In the genomic region with DNA sequence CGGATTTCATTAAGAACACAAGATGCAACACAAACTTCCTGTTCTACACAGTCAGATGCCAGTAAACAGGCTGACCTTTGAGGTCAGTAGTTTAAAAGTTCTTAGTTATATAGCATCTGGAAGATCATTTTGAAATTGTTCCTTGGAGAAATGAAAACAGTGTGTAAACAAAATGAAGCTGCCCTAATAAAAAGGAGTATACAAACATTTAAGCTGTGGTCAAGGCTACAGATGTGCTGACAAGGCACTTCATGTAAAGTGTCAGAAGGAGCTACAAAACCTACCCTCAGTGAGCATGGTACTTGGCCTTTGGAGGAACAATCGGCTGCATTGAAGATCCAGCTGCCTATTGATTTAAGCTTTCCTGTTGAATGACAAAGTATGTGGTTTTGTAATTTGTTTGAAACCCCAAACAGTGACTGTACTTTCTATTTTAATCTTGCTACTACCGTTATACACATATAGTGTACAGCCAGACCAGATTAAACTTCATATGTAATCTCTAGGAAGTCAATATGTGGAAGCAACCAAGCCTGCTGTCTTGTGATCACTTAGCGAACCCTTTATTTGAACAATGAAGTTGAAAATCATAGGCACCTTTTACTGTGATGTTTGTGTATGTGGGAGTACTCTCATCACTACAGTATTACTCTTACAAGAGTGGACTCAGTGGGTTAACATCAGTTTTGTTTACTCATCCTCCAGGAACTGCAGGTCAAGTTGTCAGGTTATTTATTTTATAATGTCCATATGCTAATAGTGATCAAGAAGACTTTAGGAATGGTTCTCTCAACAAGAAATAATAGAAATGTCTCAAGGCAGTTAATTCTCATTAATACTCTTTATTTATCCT, we compare ENCODE assay signal across 11 cellular contexts. TPM values are rescaled to one million over a fixed set of nuclear protein-coding genes. Genes with fewer than 3 reads are reported as not detected.
A peak's percentile ranks its signal among the peaks of the same experiment; 100 is the strongest.
DNase-seq lines count a peak whose midpoint lies in the region; ATAC-seq and TF ChIP-seq lines count a peak whose summit lies in the region.
"Had no signal": no experiment of that assay in that cellular context is flagged by ENCODE, and none has a peak within 500 bp of the region (broad histone marks: within the 10 kb centered on the region; RNA-seq: fewer than 3 reads in every experiment).

No MANE protein-coding gene starts in this region.

- H3K27ac Mint-ChIP-seq in T-helper 1 cell treated with Interleukin-12 subunit alpha and Interleukin-12 subunit beta and Interleukin-4 antibody, amounts not matched to agents 30 μg/mL and 1 μg/mL, for 36 hours, result peak overlapping the region; percentile 63

- in situ Hi-C loops in GM23248 (cut with MboI), result no loop called here

- ATAC-seq in HG03521 (IDR thresholded peaks at IDR 0.05; ENCODE audit: unreplicated experiment), result no peak

- H3K9ac ChIP-seq in BLaER1 (no peak overlapping the region), GM23248 (no peak overlapping the region)

- TF ChIP-seq CTCF in hepatocyte (IDR thresholded peaks at IDR 0.05; ENCODE audit: poor library complexity), result no peak

- H3K9me2 ChIP-seq in GM23248 (ENCODE audit: insufficient read depth), result no peaks in the 10 kb centered on the region
- no peaks in the 10 kb centered on the region for H3K9me2 ChIP-seq in hepatocyte (replicated peaks; ENCODE audit: insufficient read depth)

- 56 to 57% methylated on average over 4 of the region's 4 CpGs for WGBS in GM23248 (ENCODE audit: low coverage in 1 of 2, low lambda C conversion rate in 2 of 2, missing lambda C conversion rate in 2 of 2), 2 experiments
- WGBS in hepatocyte (ENCODE audit: low lambda C conversion rate, missing lambda C conversion rate), result 69% methylated on average over 4 of the region's 4 CpGs

- H3K9me3 ChIP-seq in BLaER1, result peaks cover 28% of the 10 kb centered on the region
- no peaks in the 10 kb centered on the region for H3K9me3 ChIP-seq in GM23248 (ENCODE audit: low read depth)
- H3K9me3 ChIP-seq in hepatocyte (ENCODE audit: low read depth), result no peaks in the 10 kb centered on the region
- H3K9me3 ChIP-seq: testis had no signal

- no peaks in the 10 kb centered on the region for H3K27me3 ChIP-seq in BLaER1
- no peaks in the 10 kb centered on the region for H3K27me3 ChIP-seq in GM23248 (replicated peaks; ENCODE audit: insufficient read depth)
- no peaks in the 10 kb centered on the region for H3K27me3 ChIP-seq in hepatocyte
- H3K27me3 ChIP-seq: testis had no signal

- no peaks in the 10 kb centered on the region for H3K27me3 Mint-ChIP-seq in T-helper 1 cell treated with Interleukin-12 subunit alpha and Interleukin-12 subunit beta and Interleukin-4 antibody, amounts not matched to agents 30 μg/mL and 1 μg/mL, for 36 hours (ENCODE audit: low read depth)

- H3F3A ChIP-seq in GM23248 (ENCODE audit: insufficient read depth), result peaks cover 24% of the 10 kb centered on the region; the same call in 1 of the 2 replicates

- DNase-seq in GM23248 (peak; percentile 43), hepatocyte (ENCODE audit: low spot score) (no peak), AML-193 (lab: John Stamatoyannopoulos, UW) (no peak), kidney glomerular epithelial cell (lab: John Stamatoyannopoulos, UW) (no peak), SK-N-DZ (ENCODE audit: low spot score) (no peak)
- DNase-seq: GF-D8, KBM-7, testis had no signal

- H4K20me1 ChIP-seq in BLaER1 (peaks cover 39% of the 10 kb centered on the region), GM23248 (ENCODE audit: insufficient read depth) (no peaks in the 10 kb centered on the region), hepatocyte (ENCODE audit: insufficient read depth, poor library complexity, severe bottlenecking) (no peaks in the 10 kb centered on the region)

- H3K36me3 ChIP-seq in BLaER1, result peaks cover 55% of the 10 kb centered on the region
- H3K36me3 ChIP-seq in GM23248 (ENCODE audit: low read depth), result no peaks in the 10 kb centered on the region
- H3K36me3 ChIP-seq in hepatocyte (replicated peaks; ENCODE audit: insufficient read depth, low read depth), result no peaks in the 10 kb centered on the region

- peaks cover 73% of the 10 kb centered on the region for H3K4me1 Mint-ChIP-seq in T-helper 1 cell treated with Interleukin-12 subunit alpha and Interleukin-12 subunit beta and Interleukin-4 antibody, amounts not matched to agents 30 μg/mL and 1 μg/mL, for 36 hours (ENCODE audit: low read depth)

- H2AFZ ChIP-seq in GM23248, result no peak overlapping the region
- no peak overlapping the region for H2AFZ ChIP-seq in hepatocyte

- H3K4me3 ChIP-seq in BLaER1, result no peak overlapping the region
- H3K4me3 ChIP-seq in GM23248, result 0 out of 2 replicates have a peak overlapping the region, but pooled peaks have one; percentile 5
- no peak overlapping the region for H3K4me3 ChIP-seq in hepatocyte
- H3K4me3 ChIP-seq: testis had no signal

- H3K36me3 Mint-ChIP-seq in T-helper 1 cell treated with Interleukin-12 subunit alpha and Interleukin-12 subunit beta and Interleukin-4 antibody, amounts not matched to agents 30 μg/mL and 1 μg/mL, for 36 hours (ENCODE audit: low read depth), result peaks cover 72% of the 10 kb centered on the region

- no peaks in the 10 kb centered on the region for H3K79me2 ChIP-seq in GM23248 (ENCODE audit: insufficient read depth)
- H3K79me2 ChIP-seq in hepatocyte, result no peaks in the 10 kb centered on the region

- H3K4me1 ChIP-seq in BLaER1 (peaks cover 54% of the 10 kb centered on the region), GM23248 (ENCODE audit: insufficient read depth) (peaks cover 30% of the 10 kb centered on the region), hepatocyte (ENCODE audit: insufficient read depth) (peaks cover 9% of the 10 kb centered on the region)

- peak overlapping the region; percentile 53 for H3K4me3 Mint-ChIP-seq in T-helper 1 cell treated with Interleukin-12 subunit alpha and Interleukin-12 subunit beta and Interleukin-4 antibody, amounts not matched to agents 30 μg/mL and 1 μg/mL, for 36 hours

- H3K4me2 ChIP-seq in BLaER1 (peak overlapping the region; percentile 52), GM23248 (ENCODE audit: unreplicated experiment) (peak overlapping the region; percentile 19), hepatocyte (no peak overlapping the region)

- H3K9me3 Mint-ChIP-seq in T-helper 1 cell treated with Interleukin-12 subunit alpha and Interleukin-12 subunit beta and Interleukin-4 antibody, amounts not matched to agents 30 μg/mL and 1 μg/mL, for 36 hours, result peaks cover 6% of the 10 kb centered on the region

- H3K27ac ChIP-seq in BLaER1, result peak overlapping the region; percentile 56
- peak overlapping the region; percentile 40 for H3K27ac ChIP-seq in GM23248
- H3K27ac ChIP-seq in hepatocyte, result peak overlapping the region; percentile 29
- H3K27ac ChIP-seq: testis had no signal

RNA-seq across cellular contexts. Expression of a gene that starts 13.5 kb away (rescaled TPM):
- 6.2 and 7.2 TPM in 2 replicates for total RNA-seq in GM23248 (2014; rRNA removed; shearing (Covaris generic))
- polyA plus RNA-seq in GM23248 (2016; fragmentation: Nextera tagmentation; extraction: Ambion mirVana), result 9.1 TPM in 2 replicates
- 18.5 and 18.7 TPM in 2 replicates for total RNA-seq in hepatocyte
- 43.0 and 49.3 TPM in 2 replicates for polyA plus RNA-seq in hepatocyte
- 4.4 and 5.1 TPM in 2 replicates for polyA plus RNA-seq in SK-N-DZ (2014; cell fraction: cytosol; rRNA removed)
- polyA plus RNA-seq in SK-N-DZ (2014; cell fraction: nucleus; rRNA removed), result 2.1 and 2.8 TPM in 2 replicates
